ENCODE assay signal across 16 cellular contexts in the genomic region with DNA sequence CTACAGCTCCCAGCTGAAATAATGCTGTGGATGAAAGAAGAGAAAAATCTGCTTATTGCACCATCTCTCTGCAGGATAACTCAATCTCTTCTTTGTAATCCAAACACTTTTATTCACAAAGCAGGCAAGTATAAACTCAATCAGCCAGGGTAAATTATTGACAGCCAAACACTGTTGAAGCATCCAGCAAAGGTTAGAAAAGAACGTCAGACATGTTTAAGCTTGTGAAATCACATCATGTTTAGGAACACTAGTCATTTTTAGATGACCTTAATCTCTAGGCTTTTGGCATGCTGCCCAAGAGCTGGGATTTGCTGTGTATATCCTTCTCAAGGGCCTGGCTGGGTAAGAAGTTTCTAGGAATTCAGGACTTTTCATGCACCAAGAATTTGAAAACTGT.
DNase-seq lines count a peak whose midpoint lies in the region; ATAC-seq and TF ChIP-seq lines count a peak whose summit lies in the region.
"Had no signal": no experiment of that assay in that cellular context is flagged by ENCODE, and none has a peak within 500 bp of the region (broad histone marks: within the 10 kb centered on the region; RNA-seq: fewer than 3 reads in every experiment).

No MANE protein-coding gene starts in this region.

- no peak for ATAC-seq in GM21381 (IDR thresholded peaks at IDR 0.05; ENCODE audit: unreplicated experiment)

- POLR2A ChIA-PET in activated CD4-positive, alpha-beta T cell treated with anti-CD3 and anti-CD28 coated beads, Interleukin-2, amount 10 ng/mL, durations not matched to agents 7 days and 5 days (lab: Charles Lee), result no interaction called here

- H3K27me3 ChIP-seq in kidney epithelial cell (ENCODE audit: control insufficient read depth, insufficient read depth, low read length), result no peaks in the 10 kb centered on the region

- no peaks in the 10 kb centered on the region for H3K36me3 Mint-ChIP-seq in activated CD4-positive, alpha-beta T cell treated with anti-CD3 and anti-CD28 coated beads, Interleukin-2, amount 10 ng/mL, durations not matched to agents 7 days and 5 days (ENCODE audit: low read depth)
- H3K36me3 Mint-ChIP-seq: activated naive CD4-positive, alpha-beta T cell treated with anti-CD3 and anti-CD28 coated beads, Interleukin-2, amount 50 U/mL, for 24 hours had no signal

- no peak overlapping the region for H3K27ac Mint-ChIP-seq in activated CD4-positive, alpha-beta T cell treated with anti-CD3 and anti-CD28 coated beads, Interleukin-2, amount 10 ng/mL, durations not matched to agents 7 days and 5 days
- H3K27ac Mint-ChIP-seq: activated naive CD4-positive, alpha-beta T cell treated with anti-CD3 and anti-CD28 coated beads, Interleukin-2, amount 50 U/mL, for 24 hours; CD4-positive, alpha-beta T cell had no signal

- CTCF ChIA-PET in activated CD4-positive, alpha-beta T cell treated with anti-CD3 and anti-CD28 coated beads, Interleukin-2, amount 10 ng/mL, durations not matched to agents 7 days and 5 days (lab: Charles Lee), result no interaction called here

- TF ChIP-seq CTCF in kidney epithelial cell (IDR thresholded peaks at IDR 0.05; ENCODE audit: insufficient read depth, low read length, poor library complexity, severe bottlenecking), result no peak

- H3K4me1 Mint-ChIP-seq in activated CD4-positive, alpha-beta T cell treated with anti-CD3 and anti-CD28 coated beads, Interleukin-2, amount 10 ng/mL, durations not matched to agents 7 days and 5 days, result no peaks in the 10 kb centered on the region
- H3K4me1 Mint-ChIP-seq: activated naive CD4-positive, alpha-beta T cell treated with anti-CD3 and anti-CD28 coated beads, Interleukin-2, amount 50 U/mL, for 24 hours had no signal

- DNase-seq in DMS153 (lab: John Stamatoyannopoulos, UW), result peak; percentile 0
- no peak for DNase-seq in DMS153 treated with DMSO at 0.1 percent for 48 hours (lab: John Stamatoyannopoulos, UW; ENCODE audit: unreplicated experiment)
- DNase-seq in amniotic epithelial cell (ENCODE audit: low read depth), result peak; percentile 56
- DNase-seq in kidney epithelial cell (ENCODE audit: low read depth), result peak; percentile 75
- DNase-seq in NCI-H1436 treated with DMSO at 0.1 percent for 48 hours (lab: John Stamatoyannopoulos, UW), result no peak
- DNase-seq in activated CD4-positive, alpha-beta T cell treated with anti-CD3 and anti-CD28 coated beads, Interleukin-2, amount 10 ng/mL, durations not matched to agents 7 days and 5 days, result no peak
- no peak for DNase-seq in SIG-M5 treated with dmso at 0.1 percent for 504 hours (lab: John Stamatoyannopoulos, UW; ENCODE audit: unreplicated experiment)
- DNase-seq: activated CD4-positive, CD25-positive, alpha-beta regulatory T cell; activated CD8-positive, alpha-beta memory T cell treated with anti-CD3 and anti-CD28 coated beads, Interleukin-2, amount 50 U/mL, for 4 hours; CD4-positive, alpha-beta T cell; central memory CD4-positive, alpha-beta T cell; kidney; NCI-H446 treated with DMSO at 0.1 percent for 48 hours had no signal

- H3K9me3 Mint-ChIP-seq in activated CD4-positive, alpha-beta T cell treated with anti-CD3 and anti-CD28 coated beads, Interleukin-2, amount 10 ng/mL, durations not matched to agents 7 days and 5 days, result no peaks in the 10 kb centered on the region
- H3K9me3 Mint-ChIP-seq: activated naive CD4-positive, alpha-beta T cell treated with anti-CD3 and anti-CD28 coated beads, Interleukin-2, amount 50 U/mL, for 24 hours; CD4-positive, alpha-beta T cell had no signal

- H3K4me3 ChIP-seq in kidney epithelial cell (ENCODE audit: low read depth, low read length), result no peak overlapping the region
- H3K4me3 ChIP-seq: thoracic aorta had no signal

- H3K27me3 Mint-ChIP-seq in activated CD4-positive, alpha-beta T cell treated with anti-CD3 and anti-CD28 coated beads, Interleukin-2, amount 10 ng/mL, durations not matched to agents 7 days and 5 days, result no peaks in the 10 kb centered on the region
- H3K27me3 Mint-ChIP-seq: activated naive CD4-positive, alpha-beta T cell treated with anti-CD3 and anti-CD28 coated beads, Interleukin-2, amount 50 U/mL, for 24 hours; CD4-positive, alpha-beta T cell had no signal

- H3K36me3 ChIP-seq in kidney epithelial cell (ENCODE audit: control insufficient read depth, insufficient read depth, low read length), result no peaks in the 10 kb centered on the region
- H3K36me3 ChIP-seq: thoracic aorta had no signal

- no peak overlapping the region for H3K4me3 Mint-ChIP-seq in activated CD4-positive, alpha-beta T cell treated with anti-CD3 and anti-CD28 coated beads, Interleukin-2, amount 10 ng/mL, durations not matched to agents 7 days and 5 days
- H3K4me3 Mint-ChIP-seq: activated naive CD4-positive, alpha-beta T cell treated with anti-CD3 and anti-CD28 coated beads, Interleukin-2, amount 50 U/mL, for 24 hours; CD4-positive, alpha-beta T cell had no signal

Comparison
In these comparisons a context has a peak if more than half of its experiments do, and no peak if none do; other contexts are left out.
1. DNase-seq: peak in DMS153 (single experiment), amniotic epithelial cell (single experiment) and kidney epithelial cell (single experiment); none in DMS153 treated with DMSO at 0.1 percent for 48 hours (single experiment), NCI-H1436 treated with DMSO at 0.1 percent for 48 hours (single experiment), activated CD4-positive, alpha-beta T cell treated with anti-CD3 and anti-CD28 coated beads, Interleukin-2, amount 10 ng/mL, durations not matched to agents 7 days and 5 days (single experiment) and SIG-M5 treated with dmso at 0.1 percent for 504 hours (single experiment).